ENCODE assay signal across 23 cellular contexts in genomic region chr2:67186871-67187270, GRCh38.
"Had no signal": no experiment of that assay in that cellular context is flagged by ENCODE, and none has a peak within 500 bp of the region (broad histone marks: within the 10 kb centered on the region; RNA-seq: fewer than 3 reads in every experiment).

No MANE protein-coding gene starts in this region.

- H3K27me3 Mint-ChIP-seq: IgD-negative memory B cell had no signal

- H3K27ac Mint-ChIP-seq: IgD-negative memory B cell had no signal

- H3K4me1 ChIP-seq: Peyer's patch, SJCRH30 had no signal

- H3K27me3 ChIP-seq: MG63, Peyer's patch, SJCRH30 had no signal

- H3K4me1 Mint-ChIP-seq: IgD-negative memory B cell had no signal

- DNase-seq: Kasumi-1, MG63, NCI-H1092, NCI-H1105 treated with DMSO at 0.1 percent for 48 hours, NCI-H1417 treated with DMSO at 0.1 percent for 48 hours, NCI-H146, NCI-H1694 treated with DMSO at 0.1 percent for 48 hours, NCI-H1930, NCI-H2081, NCI-H2107, NCI-H2171, NCI-H226, NCI-H446, NCI-H510A, NCI-H524 treated with DMSO at 0.1 percent for 48 hours, NCI-H69, NCI-H774, Peyer's patch, SHP77 treated with DMSO at 0.1 percent for 48 hours, SJCRH30 had no signal

- H3K4me3 ChIP-seq: K562, MG63, Peyer's patch, SJCRH30 had no signal

- H3K9ac ChIP-seq: KMS-11 had no signal

- H3K27ac ChIP-seq: KMS-11, Peyer's patch, SJCRH30 had no signal

- H3K36me3 Mint-ChIP-seq: IgD-negative memory B cell had no signal

- FAIRE-seq: K562 had no signal

- H3K4me2 ChIP-seq: KMS-11 had no signal

- H3K9me3 ChIP-seq: MG63, Peyer's patch, SJCRH30 had no signal

- H3K36me3 ChIP-seq: MG63, Peyer's patch, SJCRH30 had no signal
